Comparison of ENCODE assay signal across 1 cellular context in the genomic region with DNA sequence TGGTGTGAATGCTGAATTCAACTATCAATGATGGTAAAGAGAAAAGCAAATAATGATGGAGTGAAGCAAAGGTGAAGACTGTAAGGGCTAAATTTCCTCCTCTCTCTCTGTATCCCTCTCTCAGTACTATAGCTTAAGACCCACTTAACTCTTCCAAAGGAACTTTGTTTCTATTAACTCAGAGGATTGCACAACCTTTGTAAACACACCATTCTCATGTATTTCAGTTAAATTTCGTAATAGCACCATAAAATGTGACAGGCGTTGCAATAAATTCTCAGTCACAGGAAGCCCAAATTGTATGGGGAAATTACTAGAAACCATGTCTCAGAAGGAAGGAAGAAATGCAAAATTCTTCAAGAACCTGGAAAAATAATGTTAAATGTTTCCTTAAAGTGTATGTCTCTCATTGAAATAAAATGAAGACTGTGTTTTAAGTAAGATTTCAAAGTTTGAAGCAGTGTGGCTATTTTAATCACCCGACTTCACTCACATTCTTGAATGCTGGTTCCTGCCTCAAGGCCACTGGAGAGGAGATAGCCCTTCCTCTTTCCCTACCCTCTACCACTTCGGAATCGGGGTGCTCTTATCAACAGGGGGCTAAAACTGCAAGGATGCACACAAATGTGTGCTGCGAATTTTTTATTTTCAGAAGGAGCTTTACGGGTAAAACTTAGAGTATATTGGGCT.
TF ChIP-seq lines count a peak whose summit lies in the region.

No MANE protein-coding gene starts in this region.

TF ChIP-seq in GM23338, 12 proteins besides CTCF, POLR2A, EP300 and RAD21 (continued from another document):
- TF ChIP-seq, protein P1, sequence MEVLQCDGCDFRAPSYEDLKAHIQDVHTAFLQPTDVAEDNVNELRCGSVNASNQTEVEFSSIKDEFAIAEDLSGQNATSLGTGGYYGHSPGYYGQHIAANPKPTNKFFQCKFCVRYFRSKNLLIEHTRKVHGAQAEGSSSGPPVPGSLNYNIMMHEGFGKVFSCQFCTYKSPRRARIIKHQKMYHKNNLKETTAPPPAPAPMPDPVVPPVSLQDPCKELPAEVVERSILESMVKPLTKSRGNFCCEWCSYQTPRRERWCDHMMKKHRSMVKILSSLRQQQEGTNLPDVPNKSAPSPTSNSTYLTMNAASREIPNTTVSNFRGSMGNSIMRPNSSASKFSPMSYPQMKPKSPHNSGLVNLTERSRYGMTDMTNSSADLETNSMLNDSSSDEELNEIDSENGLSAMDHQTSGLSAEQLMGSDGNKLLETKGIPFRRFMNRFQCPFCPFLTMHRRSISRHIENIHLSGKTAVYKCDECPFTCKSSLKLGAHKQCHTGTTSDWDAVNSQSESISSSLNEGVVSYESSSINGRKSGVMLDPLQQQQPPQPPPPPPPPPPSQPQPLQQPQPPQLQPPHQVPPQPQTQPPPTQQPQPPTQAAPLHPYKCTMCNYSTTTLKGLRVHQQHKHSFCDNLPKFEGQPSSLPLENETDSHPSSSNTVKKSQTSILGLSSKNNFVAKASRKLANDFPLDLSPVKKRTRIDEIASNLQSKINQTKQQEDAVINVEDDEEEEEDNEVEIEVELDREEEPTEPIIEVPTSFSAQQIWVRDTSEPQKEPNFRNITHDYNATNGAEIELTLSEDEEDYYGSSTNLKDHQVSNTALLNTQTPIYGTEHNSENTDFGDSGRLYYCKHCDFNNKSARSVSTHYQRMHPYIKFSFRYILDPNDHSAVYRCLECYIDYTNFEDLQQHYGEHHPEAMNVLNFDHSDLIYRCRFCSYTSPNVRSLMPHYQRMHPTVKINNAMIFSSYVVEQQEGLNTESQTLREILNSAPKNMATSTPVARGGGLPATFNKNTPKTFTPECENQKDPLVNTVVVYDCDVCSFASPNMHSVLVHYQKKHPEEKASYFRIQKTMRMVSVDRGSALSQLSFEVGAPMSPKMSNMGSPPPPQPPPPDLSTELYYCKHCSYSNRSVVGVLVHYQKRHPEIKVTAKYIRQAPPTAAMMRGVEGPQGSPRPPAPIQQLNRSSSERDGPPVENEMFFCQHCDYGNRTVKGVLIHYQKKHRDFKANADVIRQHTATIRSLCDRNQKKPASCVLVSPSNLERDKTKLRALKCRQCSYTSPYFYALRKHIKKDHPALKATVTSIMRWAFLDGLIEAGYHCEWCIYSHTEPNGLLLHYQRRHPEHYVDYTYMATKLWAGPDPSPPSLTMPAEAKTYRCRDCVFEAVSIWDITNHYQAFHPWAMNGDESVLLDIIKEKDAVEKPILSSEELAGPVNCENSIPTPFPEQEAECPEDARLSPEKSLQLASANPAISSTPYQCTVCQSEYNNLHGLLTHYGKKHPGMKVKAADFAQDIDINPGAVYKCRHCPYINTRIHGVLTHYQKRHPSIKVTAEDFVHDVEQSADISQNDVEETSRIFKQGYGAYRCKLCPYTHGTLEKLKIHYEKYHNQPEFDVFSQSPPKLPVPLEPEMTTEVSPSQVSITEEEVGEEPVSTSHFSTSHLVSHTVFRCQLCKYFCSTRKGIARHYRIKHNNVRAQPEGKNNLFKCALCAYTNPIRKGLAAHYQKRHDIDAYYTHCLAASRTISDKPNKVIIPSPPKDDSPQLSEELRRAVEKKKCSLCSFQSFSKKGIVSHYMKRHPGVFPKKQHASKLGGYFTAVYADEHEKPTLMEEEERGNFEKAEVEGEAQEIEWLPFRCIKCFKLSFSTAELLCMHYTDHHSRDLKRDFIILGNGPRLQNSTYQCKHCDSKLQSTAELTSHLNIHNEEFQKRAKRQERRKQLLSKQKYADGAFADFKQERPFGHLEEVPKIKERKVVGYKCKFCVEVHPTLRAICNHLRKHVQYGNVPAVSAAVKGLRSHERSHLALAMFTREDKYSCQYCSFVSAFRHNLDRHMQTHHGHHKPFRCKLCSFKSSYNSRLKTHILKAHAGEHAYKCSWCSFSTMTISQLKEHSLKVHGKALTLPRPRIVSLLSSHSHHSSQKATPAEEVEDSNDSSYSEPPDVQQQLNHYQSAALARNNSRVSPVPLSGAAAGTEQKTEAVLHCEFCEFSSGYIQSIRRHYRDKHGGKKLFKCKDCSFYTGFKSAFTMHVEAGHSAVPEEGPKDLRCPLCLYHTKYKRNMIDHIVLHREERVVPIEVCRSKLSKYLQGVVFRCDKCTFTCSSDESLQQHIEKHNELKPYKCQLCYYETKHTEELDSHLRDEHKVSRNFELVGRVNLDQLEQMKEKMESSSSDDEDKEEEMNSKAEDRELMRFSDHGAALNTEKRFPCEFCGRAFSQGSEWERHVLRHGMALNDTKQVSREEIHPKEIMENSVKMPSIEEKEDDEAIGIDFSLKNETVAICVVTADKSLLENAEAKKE (CRISPR knock-in tag; IDR thresholded peaks at IDR 0.05): no peak
- TF ChIP-seq JUNB (IDR thresholded peaks at IDR 0.05; ENCODE audit: unreplicated experiment): no peak
